In the genomic region with DNA sequence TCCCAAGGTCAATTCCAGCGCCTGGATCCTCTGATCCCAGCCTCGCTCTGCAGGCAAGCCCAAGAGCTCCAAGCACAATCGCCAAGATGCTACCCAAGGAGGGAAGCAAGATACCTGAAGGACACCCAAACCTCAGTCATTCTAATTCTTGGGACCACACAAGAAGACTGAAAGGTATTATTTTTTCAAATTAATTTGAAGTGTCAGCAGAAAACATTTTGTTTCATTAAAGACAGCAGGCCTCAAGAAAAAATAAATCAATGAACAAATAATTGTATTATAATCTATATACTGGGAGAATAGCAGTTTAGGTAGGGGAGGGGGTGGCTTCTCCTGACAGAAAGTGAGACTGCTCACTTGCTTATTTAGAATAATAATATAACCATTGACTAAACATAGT, we compare ENCODE assay signal across 35 cellular contexts.
"Had no signal": no experiment of that assay in that cellular context is flagged by ENCODE, and none has a peak within 500 bp of the region (broad histone marks: within the 10 kb centered on the region; RNA-seq: fewer than 3 reads in every experiment).

No MANE protein-coding gene starts in this region.

- H3K27me3 ChIP-seq: MG63 had no signal

- DNase-seq: MG63, MM.1S, MV-4-11, NCI-H1048, NCI-H1092, NCI-H1092 treated with DMSO at 0.1 percent for 48 hours, NCI-H1105, NCI-H1105 treated with DMSO at 0.1 percent for 48 hours, NCI-H1417, NCI-H1417 treated with DMSO at 0.1 percent for 48 hours, NCI-H1436, NCI-H1436 treated with DMSO at 0.1 percent for 48 hours, NCI-H146, NCI-H1694, NCI-H1694 treated with DMSO at 0.1 percent for 48 hours, NCI-H187, NCI-H187 treated with DMSO at 0.1 percent for 48 hours, NCI-H1930, NCI-H2029, NCI-H2029 treated with DMSO at 0.1 percent for 48 hours, NCI-H2081, NCI-H2081 treated with DMSO at 0.1 percent for 48 hours, NCI-H2107, NCI-H2171, NCI-H2171 treated with DMSO at 0.1 percent for 48 hours, NCI-H2227 treated with DMSO at 0.1 percent for 48 hours, NCI-H226, NCI-H345, NCI-H446, NCI-H446 treated with DMSO at 0.1 percent for 48 hours, NCI-H510A, NCI-H510A treated with DMSO at 0.1 percent for 48 hours, NCI-H524, NCI-H524 treated with DMSO at 0.1 percent for 48 hours, NCI-H526 had no signal

- H3K4me3 ChIP-seq: MG63 had no signal

- H3K9me3 ChIP-seq: MG63 had no signal

- H3K36me3 ChIP-seq: MG63 had no signal
